8 cellular contexts compared by ENCODE assay signal in genomic region chr2:174487536-174488162, GRCh38. TPM values are rescaled to one million over a fixed set of nuclear protein-coding genes. Genes with fewer than 3 reads are reported as not detected.
DNase-seq lines count a peak whose midpoint lies in the region; ATAC-seq and TF ChIP-seq lines count a peak whose summit lies in the region.

No MANE protein-coding gene starts in this region.

- H3K27ac Mint-ChIP-seq in MCF 10A (ENCODE audit: low read depth, unreplicated experiment) (peak overlapping the region; percentile 97), mesothelial cell of epicardium (peak overlapping the region; percentile 95)

- H3K4me1 Mint-ChIP-seq in MCF 10A (ENCODE audit: insufficient read depth, unreplicated experiment) (peaks cover 8% of the 10 kb centered on the region), mesothelial cell of epicardium (peaks cover 13% of the 10 kb centered on the region)

- no peaks in the 10 kb centered on the region for H3K27me3 Mint-ChIP-seq in MCF 10A (ENCODE audit: insufficient read depth, unreplicated experiment)
- peaks cover 2% of the 10 kb centered on the region for H3K27me3 Mint-ChIP-seq in mesothelial cell of epicardium (ENCODE audit: low read depth)

- TSS peak; percentile 91 for BruUV-seq in MCF 10A (replicated peaks; lab: Mats Ljungman, UMichigan)

- intact Hi-C loops in MCF 10A (cut with micrococcal nuclease): no loop called here

- H3K4me3 ChIP-seq in GM12864 (ENCODE audit: low read depth, low read length): peak overlapping the region; percentile 83

- DNase-seq in GM12864 (ENCODE audit: low read depth) (no peak), MCF 10A (ENCODE audit: unreplicated experiment) (no peak), mesothelial cell of epicardium (ENCODE audit: low spot score in 2 of 2, unreplicated experiment in 2 of 2) (no peak), COLO829 (ENCODE audit: low spot score) (no peak), NOMO-1 treated with dmso at 0.1 percent for 144 hours (lab: John Stamatoyannopoulos, UW; ENCODE audit: unreplicated experiment) (no peak)
- no peak for DNase-seq in stimulated activated CD8-positive, alpha-beta memory T cell treated with anti-CD3 and anti-CD28 coated beads, Interleukin-4, amount 100 ng/mL, for 48 hours

- H3K9me3 Mint-ChIP-seq in MCF 10A (ENCODE audit: unreplicated experiment) (no peaks in the 10 kb centered on the region), mesothelial cell of epicardium (peaks cover 4% of the 10 kb centered on the region)

- CTCF ChIA-PET in MCF 10A (lab: Yijun Ruan, JAX): interaction anchor here (0.6 to 4.7 kb wide), 5 partner anchors 26 to 275 kb away, joined by 3 to 26 read pairs (median 3); no protein-coding TSS in a partner anchor

- H3K4me3 Mint-ChIP-seq in MCF 10A (ENCODE audit: unreplicated experiment) (peak overlapping the region; percentile 82), mesothelial cell of epicardium (peak overlapping the region; percentile 87)

- POLR2A ChIA-PET in MCF 10A (lab: Yijun Ruan, JAX): interaction anchor here (0.5 to 1.6 kb wide), 8 partner anchors 9 to 723 kb away, joined by 3 to 7 read pairs (median 4); partner anchors contain the start of gene SCRN3

- ATAC-seq in HG03139 (IDR thresholded peaks at IDR 0.05; ENCODE audit: unreplicated experiment): peak; percentile 5
- no peak for ATAC-seq in HG03469 (IDR thresholded peaks at IDR 0.05; ENCODE audit: unreplicated experiment)

- no peaks in the 10 kb centered on the region for H3K36me3 Mint-ChIP-seq in MCF 10A (ENCODE audit: insufficient read depth, unreplicated experiment)
- H3K36me3 Mint-ChIP-seq in mesothelial cell of epicardium: peaks cover 3% of the 10 kb centered on the region

- TF ChIP-seq CTCF in GM12864 (IDR thresholded peaks at IDR 0.05; ENCODE audit: low read depth, low read length, missing control alignments): no peak
- TF ChIP-seq CTCF in MCF 10A (IDR thresholded peaks at IDR 0.05; ENCODE audit: unreplicated experiment): no peak
- TF ChIP-seq CTCF in mesothelial cell of epicardium (IDR thresholded peaks at IDR 0.05; ENCODE audit: unreplicated experiment): no peak

RNA-seq across cellular contexts. Expression of gene GPR155, which starts 0.8 kb away (rescaled TPM):
- total RNA-seq in MCF 10A (2022) (1.9 and 3.3 TPM in 2 replicates), mesothelial cell of epicardium (4.4 to 7.2 TPM (median 4.6 TPM) in 3 replicates)
